7 cellular contexts compared by ENCODE assay signal in genomic region chr14:95729402-95730028, GRCh38.
A peak's percentile ranks its signal among the peaks of the same experiment; 100 is the strongest.
DNase-seq lines count a peak whose midpoint lies in the region; ATAC-seq and TF ChIP-seq lines count a peak whose summit lies in the region.
"Not testable (repeated sequence)": the region's sequence is repeated elsewhere in the genome, so short reads cannot be mapped to it uniquely, and the experiment has no call there.

No MANE protein-coding gene starts in this region.

- peak overlapping the region; percentile 21; the same call in 1 of the 2 replicates for H3K27ac ChIP-seq in WERI-Rb-1

- peak; percentile 49 for ATAC-seq in GM18517 (IDR thresholded peaks at IDR 0.05; ENCODE audit: unreplicated experiment)
- ATAC-seq in GM19463 (IDR thresholded peaks at IDR 0.05; ENCODE audit: unreplicated experiment), result peak; percentile 55
- peak; percentile 49 for ATAC-seq in GM21717 (IDR thresholded peaks at IDR 0.05; ENCODE audit: unreplicated experiment)
- peak; percentile 50 for ATAC-seq in HG02885 (IDR thresholded peaks at IDR 0.05; ENCODE audit: poor library complexity, unreplicated experiment)
- peak; percentile 58 for ATAC-seq in HG03432 (IDR thresholded peaks at IDR 0.05; ENCODE audit: unreplicated experiment)

- H3K36me3 ChIP-seq in WERI-Rb-1, result not testable (repeated sequence)

- TF ChIP-seq CTCF in GM12865 (IDR thresholded peaks at IDR 0.05; ENCODE audit: insufficient read depth, low read depth, low read length, missing control alignments); WERI-Rb-1 (IDR thresholded peaks at IDR 0.05; ENCODE audit: low read depth, low read length): not testable (repeated sequence)

- peak; percentile 79 for DNase-seq in GM12865 (ENCODE audit: low read depth)
- DNase-seq in WERI-Rb-1, result not testable (repeated sequence)

- not testable (repeated sequence) for H3K9me3 ChIP-seq in WERI-Rb-1 (ENCODE audit: severe bottlenecking)

- not testable (repeated sequence) for H3K4me3 ChIP-seq in GM12865 (ENCODE audit: low read depth, low read length); WERI-Rb-1 (ENCODE audit: low read depth, low read length)

- not testable (repeated sequence) for H3K27me3 ChIP-seq in WERI-Rb-1 (ENCODE audit: insufficient read depth, low read depth, severe bottlenecking)
